In genomic region chr19:36605101-36605838, GRCh38 we compare ENCODE assay signal across 8 cellular contexts. TPM values are rescaled to one million over a fixed set of nuclear protein-coding genes. Genes with fewer than 3 reads are reported as not detected.
DNase-seq lines count a peak whose midpoint lies in the region; ATAC-seq lines count a peak whose summit lies in the region.

ZNF382 (plus strand) TSS chr19:36605313; CDS start chr19:36609915, 4,602 bp downstream.

- H3K9me3 ChIP-seq in SJCRH30 (replicated peaks) = peaks cover 2% of the 10 kb centered on the region; the same call in 1 of the 2 replicates

- H3K27me3 ChIP-seq in SJCRH30 = no peaks in the 10 kb centered on the region

- peak; percentile 56 to 70 for DNase-seq in NCI-H2081 (lab: John Stamatoyannopoulos, UW)
- no peak for DNase-seq in NCI-H2081 treated with DMSO at 0.1 percent for 48 hours (lab: John Stamatoyannopoulos, UW)
- DNase-seq in SJCRH30 = peak; percentile 86 to 87
- DNase-seq in activated naive CD4-positive, alpha-beta T cell (lab: John Stamatoyannopoulos, UW) = peak; percentile 75 to 83 (median 80)
- DNase-seq in globus pallidus (ENCODE audit: low spot score) = peak; percentile 70
- peak; percentile 57 for DNase-seq in occipital lobe (lab: John Stamatoyannopoulos, UW)
- DNase-seq in superior temporal gyrus (ENCODE audit: extremely low spot score) = peak; percentile 81

- H3K4me1 ChIP-seq in SJCRH30 = no peaks in the 10 kb centered on the region

- peak within 1 kb of the TSS; percentile 56 for H3K27ac ChIP-seq in SJCRH30

- peak within 1 kb of the TSS; percentile 71 for H3K4me3 ChIP-seq in SJCRH30

- H3K36me3 ChIP-seq in SJCRH30 = peaks cover 8% of the 10 kb centered on the region

- peak; percentile 70 for ATAC-seq in HG03159 (IDR thresholded peaks at IDR 0.05; ENCODE audit: unreplicated experiment)

RNA-seq across cellular contexts. Expression of gene ZNF382, which starts in this region (rescaled TPM):
- 13.3 and 16.5 TPM in 2 replicates for total RNA-seq in SJCRH30 (2014; rRNA removed; shearing (Covaris generic))
- total RNA-seq in occipital lobe = 110 TPM
